In genomic region chr20:1332749-1333300, GRCh38 we compare ENCODE assay signal across 18 cellular contexts. TPM values are rescaled to one million over a fixed set of nuclear protein-coding genes. Genes with fewer than 3 reads are reported as not detected.
DNase-seq lines count a peak whose midpoint lies in the region; ATAC-seq, FAIRE-seq and TF ChIP-seq lines count a peak whose summit lies in the region.
"Had no signal": no experiment of that assay in that cellular context is flagged by ENCODE, and none has a peak within 500 bp of the region (broad histone marks: within the 10 kb centered on the region; RNA-seq: fewer than 3 reads in every experiment).

No MANE protein-coding gene starts in this region.

- H3K4me1 ChIP-seq in gastroesophageal sphincter, result peaks cover 0 to 49% (median 27%) of the 10 kb centered on the region in 3 donors

- FAIRE-seq in D721Med (lab: Jason Lieb, UNC), result no peak
- FAIRE-seq: G401.6 had no signal

- ATAC-seq in gastroesophageal sphincter, result peak; percentile 23

- POLR2A ChIA-PET in activated CD4-positive, alpha-beta memory T cell treated with anti-CD3 and anti-CD28 coated beads for 36 hours (lab: Charles Lee), result no interaction called here

- peaks cover 0 to 35% of the 10 kb centered on the region in 2 donors for H3K36me3 ChIP-seq in gastroesophageal sphincter

- H3K4me3 ChIP-seq in gastroesophageal sphincter, result no peak overlapping the region

- TF ChIP-seq CTCF in gastroesophageal sphincter (IDR thresholded peaks at IDR 0.05), result no peak
- no peak for TF ChIP-seq CTCF in type B pancreatic cell (conservative IDR thresholded peaks at IDR 0.05)
- no peak for TF ChIP-seq CTCF in D721Med (IDR thresholded peaks at IDR 0.05; ENCODE audit: insufficient read depth, missing control alignments)

- no peaks in the 10 kb centered on the region for H3K27me3 ChIP-seq in gastroesophageal sphincter

- TF ChIP-seq EP300 in gastroesophageal sphincter (IDR thresholded peaks at IDR 0.05), result no peak

- H3K36me3 Mint-ChIP-seq in activated CD4-positive, alpha-beta memory T cell treated with anti-CD3 and anti-CD28 coated beads for 36 hours, result peaks cover 26% of the 10 kb centered on the region
- H3K36me3 Mint-ChIP-seq in type B pancreatic cell, result no peaks in the 10 kb centered on the region

- CTCF ChIA-PET in activated CD4-positive, alpha-beta memory T cell treated with anti-CD3 and anti-CD28 coated beads for 36 hours (lab: Charles Lee), result interaction anchor here (1.1 to 1.8 kb wide), 2 partner anchors 11 to 20 kb away, joined by 3 to 7 read pairs; no protein-coding TSS in a partner anchor

- TF ChIP-seq POLR2A in gastroesophageal sphincter (IDR thresholded peaks at IDR 0.05), result no peak

- no peaks in the 10 kb centered on the region for H3K9me3 ChIP-seq in gastroesophageal sphincter

- intact Hi-C loops in activated CD4-positive, alpha-beta memory T cell treated with anti-CD3 and anti-CD28 coated beads for 36 hours (cut with micrococcal nuclease), result no loop called here

- H3K4me1 Mint-ChIP-seq in activated CD4-positive, alpha-beta memory T cell treated with anti-CD3 and anti-CD28 coated beads for 36 hours (ENCODE audit: low read depth), result peaks cover 66% of the 10 kb centered on the region
- peaks cover 16% of the 10 kb centered on the region for H3K4me1 Mint-ChIP-seq in type B pancreatic cell (ENCODE audit: unreplicated experiment)

- H3K9me3 Mint-ChIP-seq in activated CD4-positive, alpha-beta memory T cell treated with anti-CD3 and anti-CD28 coated beads for 36 hours, result no peaks in the 10 kb centered on the region
- no peaks in the 10 kb centered on the region for H3K9me3 Mint-ChIP-seq in type B pancreatic cell
- H3K9me3 Mint-ChIP-seq: activated naive CD4-positive, alpha-beta T cell treated with anti-CD3 and anti-CD28 coated beads, Interleukin-2, amount 10 ng/mL, durations not matched to agents 7 days and 5 days; H9; memory B cell had no signal

- H3K27me3 Mint-ChIP-seq in activated CD4-positive, alpha-beta memory T cell treated with anti-CD3 and anti-CD28 coated beads for 36 hours, result no peaks in the 10 kb centered on the region
- no peaks in the 10 kb centered on the region for H3K27me3 Mint-ChIP-seq in type B pancreatic cell
- H3K27me3 Mint-ChIP-seq: activated naive CD4-positive, alpha-beta T cell treated with anti-CD3 and anti-CD28 coated beads, Interleukin-2, amount 10 ng/mL, durations not matched to agents 7 days and 5 days; memory B cell had no signal

- H3K27ac Mint-ChIP-seq in activated CD4-positive, alpha-beta memory T cell treated with anti-CD3 and anti-CD28 coated beads for 36 hours, result peak overlapping the region; percentile 45
- H3K27ac Mint-ChIP-seq in type B pancreatic cell, result no peak overlapping the region
- H3K27ac Mint-ChIP-seq: H9, memory B cell had no signal

- peak overlapping the region in 1 of 4 donors; percentile 10 for H3K27ac ChIP-seq in gastroesophageal sphincter

- DNase-seq in activated T-cell treated with anti-CD3 and anti-CD28 coated beads, Interleukin-2, amount 50 U/mL, for 48 hours, result peak; percentile 16 to 19
- DNase-seq in activated T-cell treated with anti-CD3 and anti-CD28 coated beads for 4 hours (no peak), type B pancreatic cell (ENCODE audit: extremely low spot score, unreplicated experiment) (peak; percentile 25), D721Med (ENCODE audit: insufficient read length, low spot score) (no peak), EL (no peak)
- peak; percentile 8 for DNase-seq in activated CD4-positive, alpha-beta memory T cell treated with anti-CD3 and anti-CD28 coated beads for 36 hours
- DNase-seq in central memory CD4-positive, alpha-beta T cell, result no peak
- DNase-seq: activated naive CD4-positive, alpha-beta T cell treated with anti-CD3 and anti-CD28 coated beads, Interleukin-2, amount 10 ng/mL, durations not matched to agents 7 days and 5 days; effector CD8-positive, alpha-beta T cell; NCI-H1694 treated with DMSO at 0.1 percent for 48 hours; NCI-H524; OCI-M1; retina; stimulated activated CD4-positive, alpha-beta T cell treated with anti-CD3 and anti-CD28 coated beads, Interleukin-2, amount 100 ng/mL, for 24 hours had no signal

- WGBS in gastroesophageal sphincter (ENCODE audit: low coverage in 1 of 2), 2 donors, result 88 to 93% methylated on average over 2 of the region's 2 CpGs

- no peak overlapping the region for H3K4me3 Mint-ChIP-seq in activated CD4-positive, alpha-beta memory T cell treated with anti-CD3 and anti-CD28 coated beads for 36 hours
- H3K4me3 Mint-ChIP-seq in type B pancreatic cell, result no peak overlapping the region
- H3K4me3 Mint-ChIP-seq: activated naive CD4-positive, alpha-beta T cell treated with anti-CD3 and anti-CD28 coated beads, Interleukin-2, amount 10 ng/mL, durations not matched to agents 7 days and 5 days; H9; memory B cell had no signal

RNA-seq across cellular contexts. Expression of gene SDCBP2, which starts 3.9 kb away (rescaled TPM):
- 1 to 10 TPM; 4.4 to 5.9 TPM for total RNA-seq in activated CD4-positive, alpha-beta memory T cell treated with anti-CD3 and anti-CD28 coated beads for 36 hours
- total RNA-seq in gastroesophageal sphincter (10 to 100 TPM in 1 of 4 donors, 1 to 10 TPM in 3; 1.6 to 17.5 (median 3.5) TPM), type B pancreatic cell (ENCODE audit: low replicate concordance) (4.9 and 7.4 TPM in 2 replicates)

Comparison
In these comparisons a context has a peak if more than half of its experiments do, and no peak if none do; other contexts are left out.
1. DNase-seq: peak in activated T-cell treated with anti-CD3 and anti-CD28 coated beads, Interleukin-2, amount 50 U/mL, for 48 hours (2 of 2), activated CD4-positive, alpha-beta memory T cell treated with anti-CD3 and anti-CD28 coated beads for 36 hours (single experiment) and type B pancreatic cell (single experiment); none in activated T-cell treated with anti-CD3 and anti-CD28 coated beads for 4 hours (single experiment), D721Med (single experiment), EL (single experiment) and central memory CD4-positive, alpha-beta T cell (single experiment).